In the genomic region with DNA sequence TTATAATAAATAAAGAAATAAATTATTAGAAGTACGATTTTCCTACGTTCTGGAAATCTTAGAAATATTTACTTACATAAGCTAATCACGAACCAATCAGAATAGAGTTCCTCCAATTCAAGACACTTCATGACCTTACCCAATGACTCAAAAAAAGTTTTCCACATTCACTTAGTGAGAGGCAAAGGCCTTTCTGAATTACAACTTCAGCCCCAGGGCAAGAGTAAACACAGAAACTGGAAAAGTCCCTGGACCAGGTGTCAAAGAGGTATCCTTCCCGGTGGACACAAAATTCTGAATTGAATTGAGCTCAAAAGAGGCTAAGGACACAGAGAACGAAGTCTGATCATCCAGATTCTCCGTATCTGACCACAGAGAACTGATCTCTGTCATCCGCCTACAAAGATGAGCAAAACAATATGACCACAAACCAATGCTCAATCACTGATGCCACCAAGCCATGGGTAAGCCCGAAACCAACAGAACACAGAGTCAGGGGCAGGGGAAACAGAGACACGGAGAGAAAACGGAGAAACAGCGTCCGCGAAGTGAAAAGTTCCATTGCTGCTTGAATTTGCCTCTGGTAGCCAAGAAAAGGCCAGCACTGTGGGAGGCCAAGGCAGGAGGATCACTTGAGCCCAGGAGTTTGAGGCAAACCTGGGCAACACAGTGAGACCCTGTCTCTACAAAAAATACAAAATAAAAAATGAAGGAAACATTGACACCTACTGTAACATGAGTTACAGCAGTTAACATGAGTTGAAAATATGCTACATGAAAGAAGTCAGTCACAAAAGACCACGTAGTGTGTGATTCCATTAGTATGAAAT, we compare ENCODE assay signal across 8 cellular contexts. TPM values are rescaled to one million over a fixed set of nuclear protein-coding genes. Genes with fewer than 3 reads are reported as not detected.
A peak's percentile ranks its signal among the peaks of the same experiment; 100 is the strongest.
DNase-seq lines count a peak whose midpoint lies in the region; ATAC-seq and TF ChIP-seq lines count a peak whose summit lies in the region.
"Had no signal": no experiment of that assay in that cellular context is flagged by ENCODE, and none has a peak within 500 bp of the region (broad histone marks: within the 10 kb centered on the region; RNA-seq: fewer than 3 reads in every experiment).

No MANE protein-coding gene starts in this region.

- H3K27ac Mint-ChIP-seq in stimulated activated effector memory CD8-positive, alpha-beta T cell treated with anti-CD3 and anti-CD28 coated beads, Interleukin-12 subunit alpha, Interleukin-12 subunit beta, amount 100 ng/mL, for 72 hours = peak overlapping the region; percentile 57

- no peak for TF ChIP-seq CTCF in prostate gland (IDR thresholded peaks at IDR 0.05)

- ATAC-seq in GM19351 (IDR thresholded peaks at IDR 0.05; ENCODE audit: unreplicated experiment) = peak; percentile 86
- ATAC-seq in HG03108 (IDR thresholded peaks at IDR 0.05; ENCODE audit: unreplicated experiment) = peak; percentile 65
- peak; percentile 99 for ATAC-seq in stimulated activated effector memory CD8-positive, alpha-beta T cell treated with anti-CD3 and anti-CD28 coated beads, Interleukin-12 subunit alpha, Interleukin-12 subunit beta, amount 100 ng/mL, for 72 hours
- ATAC-seq: HCT116 had no signal

- H3K27me3 ChIP-seq in prostate gland (replicated peaks; ENCODE audit: insufficient read depth) = no peaks in the 10 kb centered on the region

- intact Hi-C loops in prostate gland (cut with DNase I) = no loop called here

- WGBS in prostate gland = 86% methylated on average over 14 of the region's 14 CpGs

- no peaks in the 10 kb centered on the region for H3K9me3 Mint-ChIP-seq in stimulated activated effector memory CD8-positive, alpha-beta T cell treated with anti-CD3 and anti-CD28 coated beads, Interleukin-12 subunit alpha, Interleukin-12 subunit beta, amount 100 ng/mL, for 72 hours

- TF ChIP-seq POLR2A in prostate gland (IDR thresholded peaks at IDR 0.05) = no peak

- H3K36me3 Mint-ChIP-seq in stimulated activated effector memory CD8-positive, alpha-beta T cell treated with anti-CD3 and anti-CD28 coated beads, Interleukin-12 subunit alpha, Interleukin-12 subunit beta, amount 100 ng/mL, for 72 hours = peaks cover 7% of the 10 kb centered on the region

- peaks cover 51% of the 10 kb centered on the region for H3K4me1 Mint-ChIP-seq in stimulated activated effector memory CD8-positive, alpha-beta T cell treated with anti-CD3 and anti-CD28 coated beads, Interleukin-12 subunit alpha, Interleukin-12 subunit beta, amount 100 ng/mL, for 72 hours

- H3K36me3 ChIP-seq in prostate gland = no peaks in the 10 kb centered on the region

- peak; percentile 51 for DNase-seq in activated CD8-positive, alpha-beta memory T cell treated with anti-CD3 and anti-CD28 coated beads, Interleukin-2, amount 50 U/mL, for 4 hours
- peak; percentile 48 to 82 for DNase-seq in stimulated activated effector memory CD8-positive, alpha-beta T cell treated with anti-CD3 and anti-CD28 coated beads, Interleukin-12 subunit alpha, Interleukin-12 subunit beta, amount 100 ng/mL, for 72 hours (ENCODE audit: low spot score in 2 of 2)
- DNase-seq in NCI-H146 treated with DMSO at 0.1 percent for 48 hours (lab: John Stamatoyannopoulos, UW; ENCODE audit: unreplicated experiment) (no peak), prostate gland (ENCODE audit: low spot score) (no peak), NCI-H2107 treated with DMSO at 0.1 percent for 48 hours (lab: John Stamatoyannopoulos, UW; ENCODE audit: unreplicated experiment) (no peak)

- no peak overlapping the region for H3K27ac ChIP-seq in prostate gland

- no peaks in the 10 kb centered on the region for H3K4me1 ChIP-seq in prostate gland (replicated peaks)

- H3K4me3 Mint-ChIP-seq in stimulated activated effector memory CD8-positive, alpha-beta T cell treated with anti-CD3 and anti-CD28 coated beads, Interleukin-12 subunit alpha, Interleukin-12 subunit beta, amount 100 ng/mL, for 72 hours = peak overlapping the region; percentile 62

- no peak overlapping the region for H3K4me3 ChIP-seq in prostate gland

- H3K9me3 ChIP-seq in prostate gland = no peaks in the 10 kb centered on the region

RNA-seq across cellular contexts. Expression of a gene that starts 6.8 kb away (rescaled TPM):
- total RNA-seq in prostate gland = 10 to 100 TPM; 18.1 to 21.0 TPM

Comparison
In these comparisons a context has a peak if more than half of its experiments do, and no peak if none do; other contexts are left out.
1. DNase-seq: peak in activated CD8-positive, alpha-beta memory T cell treated with anti-CD3 and anti-CD28 coated beads, Interleukin-2, amount 50 U/mL, for 4 hours (single experiment) and stimulated activated effector memory CD8-positive, alpha-beta T cell treated with anti-CD3 and anti-CD28 coated beads, Interleukin-12 subunit alpha, Interleukin-12 subunit beta, amount 100 ng/mL, for 72 hours (2 of 2); none in NCI-H146 treated with DMSO at 0.1 percent for 48 hours (single experiment), prostate gland (single experiment) and NCI-H2107 treated with DMSO at 0.1 percent for 48 hours (single experiment).
2. Peak in every context shown above with its lines, with median percentiles within 50 percentile points of each other: ATAC-seq.